Comparison of ENCODE assay signal across 1 cellular context in the genomic region with DNA sequence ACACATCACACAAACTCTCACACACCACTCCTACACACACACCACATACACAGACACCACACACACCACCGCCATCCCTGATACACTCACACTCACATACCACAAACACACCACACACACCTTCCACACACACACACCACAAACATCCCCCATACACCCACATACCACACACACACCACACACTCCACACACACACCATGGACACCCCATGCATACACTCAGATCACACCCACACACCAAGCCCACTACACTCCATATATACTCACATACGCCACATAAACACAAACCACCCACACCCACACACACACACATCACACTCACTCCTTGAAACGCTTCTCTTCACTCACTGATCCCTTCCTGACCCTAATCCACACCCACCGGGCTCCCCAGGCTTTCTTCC.
TF ChIP-seq lines count a peak whose summit lies in the region.

No MANE protein-coding gene starts in this region.

TF ChIP-seq in H1, 55 proteins besides CTCF, POLR2A, EP300 and RAD21:
- TF ChIP-seq JUND (IDR thresholded peaks at IDR 0.05; ENCODE audit: low read length) (no peak), SIX5 (IDR thresholded peaks at IDR 0.05; ENCODE audit: low read depth, low read length) (no peak), TAF7 (optimal IDR thresholded peaks at IDR 0.05; ENCODE audit: borderline replicate concordance, low read depth, low read length) (no peak), SAP30 (IDR thresholded peaks at IDR 0.05; ENCODE audit: insufficient read depth, insufficient replicate concordance, low read length) (no peak)
- TF ChIP-seq, protein P1, sequence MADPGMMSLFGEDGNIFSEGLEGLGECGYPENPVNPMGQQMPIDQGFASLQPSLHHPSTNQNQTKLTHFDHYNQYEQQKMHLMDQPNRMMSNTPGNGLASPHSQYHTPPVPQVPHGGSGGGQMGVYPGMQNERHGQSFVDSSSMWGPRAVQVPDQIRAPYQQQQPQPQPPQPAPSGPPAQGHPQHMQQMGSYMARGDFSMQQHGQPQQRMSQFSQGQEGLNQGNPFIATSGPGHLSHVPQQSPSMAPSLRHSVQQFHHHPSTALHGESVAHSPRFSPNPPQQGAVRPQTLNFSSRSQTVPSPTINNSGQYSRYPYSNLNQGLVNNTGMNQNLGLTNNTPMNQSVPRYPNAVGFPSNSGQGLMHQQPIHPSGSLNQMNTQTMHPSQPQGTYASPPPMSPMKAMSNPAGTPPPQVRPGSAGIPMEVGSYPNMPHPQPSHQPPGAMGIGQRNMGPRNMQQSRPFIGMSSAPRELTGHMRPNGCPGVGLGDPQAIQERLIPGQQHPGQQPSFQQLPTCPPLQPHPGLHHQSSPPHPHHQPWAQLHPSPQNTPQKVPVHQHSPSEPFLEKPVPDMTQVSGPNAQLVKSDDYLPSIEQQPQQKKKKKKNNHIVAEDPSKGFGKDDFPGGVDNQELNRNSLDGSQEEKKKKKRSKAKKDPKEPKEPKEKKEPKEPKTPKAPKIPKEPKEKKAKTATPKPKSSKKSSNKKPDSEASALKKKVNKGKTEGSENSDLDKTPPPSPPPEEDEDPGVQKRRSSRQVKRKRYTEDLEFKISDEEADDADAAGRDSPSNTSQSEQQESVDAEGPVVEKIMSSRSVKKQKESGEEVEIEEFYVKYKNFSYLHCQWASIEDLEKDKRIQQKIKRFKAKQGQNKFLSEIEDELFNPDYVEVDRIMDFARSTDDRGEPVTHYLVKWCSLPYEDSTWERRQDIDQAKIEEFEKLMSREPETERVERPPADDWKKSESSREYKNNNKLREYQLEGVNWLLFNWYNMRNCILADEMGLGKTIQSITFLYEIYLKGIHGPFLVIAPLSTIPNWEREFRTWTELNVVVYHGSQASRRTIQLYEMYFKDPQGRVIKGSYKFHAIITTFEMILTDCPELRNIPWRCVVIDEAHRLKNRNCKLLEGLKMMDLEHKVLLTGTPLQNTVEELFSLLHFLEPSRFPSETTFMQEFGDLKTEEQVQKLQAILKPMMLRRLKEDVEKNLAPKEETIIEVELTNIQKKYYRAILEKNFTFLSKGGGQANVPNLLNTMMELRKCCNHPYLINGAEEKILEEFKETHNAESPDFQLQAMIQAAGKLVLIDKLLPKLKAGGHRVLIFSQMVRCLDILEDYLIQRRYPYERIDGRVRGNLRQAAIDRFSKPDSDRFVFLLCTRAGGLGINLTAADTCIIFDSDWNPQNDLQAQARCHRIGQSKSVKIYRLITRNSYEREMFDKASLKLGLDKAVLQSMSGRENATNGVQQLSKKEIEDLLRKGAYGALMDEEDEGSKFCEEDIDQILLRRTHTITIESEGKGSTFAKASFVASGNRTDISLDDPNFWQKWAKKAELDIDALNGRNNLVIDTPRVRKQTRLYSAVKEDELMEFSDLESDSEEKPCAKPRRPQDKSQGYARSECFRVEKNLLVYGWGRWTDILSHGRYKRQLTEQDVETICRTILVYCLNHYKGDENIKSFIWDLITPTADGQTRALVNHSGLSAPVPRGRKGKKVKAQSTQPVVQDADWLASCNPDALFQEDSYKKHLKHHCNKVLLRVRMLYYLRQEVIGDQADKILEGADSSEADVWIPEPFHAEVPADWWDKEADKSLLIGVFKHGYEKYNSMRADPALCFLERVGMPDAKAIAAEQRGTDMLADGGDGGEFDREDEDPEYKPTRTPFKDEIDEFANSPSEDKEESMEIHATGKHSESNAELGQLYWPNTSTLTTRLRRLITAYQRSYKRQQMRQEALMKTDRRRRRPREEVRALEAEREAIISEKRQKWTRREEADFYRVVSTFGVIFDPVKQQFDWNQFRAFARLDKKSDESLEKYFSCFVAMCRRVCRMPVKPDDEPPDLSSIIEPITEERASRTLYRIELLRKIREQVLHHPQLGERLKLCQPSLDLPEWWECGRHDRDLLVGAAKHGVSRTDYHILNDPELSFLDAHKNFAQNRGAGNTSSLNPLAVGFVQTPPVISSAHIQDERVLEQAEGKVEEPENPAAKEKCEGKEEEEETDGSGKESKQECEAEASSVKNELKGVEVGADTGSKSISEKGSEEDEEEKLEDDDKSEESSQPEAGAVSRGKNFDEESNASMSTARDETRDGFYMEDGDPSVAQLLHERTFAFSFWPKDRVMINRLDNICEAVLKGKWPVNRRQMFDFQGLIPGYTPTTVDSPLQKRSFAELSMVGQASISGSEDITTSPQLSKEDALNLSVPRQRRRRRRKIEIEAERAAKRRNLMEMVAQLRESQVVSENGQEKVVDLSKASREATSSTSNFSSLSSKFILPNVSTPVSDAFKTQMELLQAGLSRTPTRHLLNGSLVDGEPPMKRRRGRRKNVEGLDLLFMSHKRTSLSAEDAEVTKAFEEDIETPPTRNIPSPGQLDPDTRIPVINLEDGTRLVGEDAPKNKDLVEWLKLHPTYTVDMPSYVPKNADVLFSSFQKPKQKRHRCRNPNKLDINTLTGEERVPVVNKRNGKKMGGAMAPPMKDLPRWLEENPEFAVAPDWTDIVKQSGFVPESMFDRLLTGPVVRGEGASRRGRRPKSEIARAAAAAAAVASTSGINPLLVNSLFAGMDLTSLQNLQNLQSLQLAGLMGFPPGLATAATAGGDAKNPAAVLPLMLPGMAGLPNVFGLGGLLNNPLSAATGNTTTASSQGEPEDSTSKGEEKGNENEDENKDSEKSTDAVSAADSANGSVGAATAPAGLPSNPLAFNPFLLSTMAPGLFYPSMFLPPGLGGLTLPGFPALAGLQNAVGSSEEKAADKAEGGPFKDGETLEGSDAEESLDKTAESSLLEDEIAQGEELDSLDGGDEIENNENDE (IDR thresholded peaks at IDR 0.05; ENCODE audit: insufficient replicate concordance, low read length) = no peak
